In genomic region chr7:107168233-107169119, GRCh38 we compare ENCODE assay signal across 8 cellular contexts. TPM values are rescaled to one million over a fixed set of nuclear protein-coding genes. Genes with fewer than 3 reads are reported as not detected.
DNase-seq lines count a peak whose midpoint lies in the region; ATAC-seq and TF ChIP-seq lines count a peak whose summit lies in the region.

TSS of gene HBP1 (plus strand) at chr7:107169003. CDS start at chr7:107179894, 10,891 bp downstream.

- H3K4me3 ChIP-seq in spleen, result peak within 1 kb of the TSS; percentile 72 to 98 (median 86)

- no peaks in the 10 kb centered on the region for H3K27me3 Mint-ChIP-seq in central memory CD8-positive, alpha-beta T cell

- H3K27ac ChIP-seq in spleen, result peak within 1 kb of the TSS; percentile 87 to 99 (median 98)

- peaks cover 29 to 53% (median 38%) of the 10 kb centered on the region in 6 donors for H3K4me1 ChIP-seq in spleen

- no peaks in the 10 kb centered on the region for H3K27me3 ChIP-seq in spleen (replicated peaks in 1 of 7)

- H3K4me1 Mint-ChIP-seq in central memory CD8-positive, alpha-beta T cell, result peaks cover 32% of the 10 kb centered on the region

- H3K36me3 ChIP-seq in spleen, result peaks cover 0 to 8% (median 1%) of the 10 kb centered on the region in 6 donors

- peak; percentile 83 to 89 (median 89) for TF ChIP-seq POLR2A in spleen (IDR thresholded peaks at IDR 0.05)

- peaks cover 39% of the 10 kb centered on the region for H3K36me3 Mint-ChIP-seq in central memory CD8-positive, alpha-beta T cell (ENCODE audit: insufficient read depth)

- no peaks in the 10 kb centered on the region for H3K9me3 ChIP-seq in spleen

- TF ChIP-seq CTCF in spleen (IDR thresholded peaks at IDR 0.05 in 8 of 11, conservative IDR thresholded peaks at IDR 0.05 in 3 of 11), result peak in 2 of 11 experiments; percentile 18 to 23

- peak; percentile 89 for ATAC-seq in GM19025 (IDR thresholded peaks at IDR 0.05; ENCODE audit: low read depth, unreplicated experiment)
- peak; percentile 88 for ATAC-seq in HG03342 (IDR thresholded peaks at IDR 0.05; ENCODE audit: unreplicated experiment)
- peak; percentile 85 for ATAC-seq in central memory CD8-positive, alpha-beta T cell (replicated peaks; ENCODE audit: extremely low read depth, poor library complexity, severe bottlenecking)

- peak within 1 kb of the TSS; percentile 87 for H3K4me3 Mint-ChIP-seq in central memory CD8-positive, alpha-beta T cell

- intact Hi-C loops in spleen (cut with DNase I; ENCODE audit: low total_unique reads), result no loop called here

- peak within 1 kb of the TSS; percentile 97 for H3K27ac Mint-ChIP-seq in central memory CD8-positive, alpha-beta T cell (ENCODE audit: low read depth)

- H3K9me3 Mint-ChIP-seq in central memory CD8-positive, alpha-beta T cell, result no peaks in the 10 kb centered on the region

- DNase-seq in AG08396 (ENCODE audit: low spot score) (peak; percentile 97), NCI-H446 (lab: John Stamatoyannopoulos, UW) (peak; percentile 97 to 99), inferior parietal cortex (ENCODE audit: extremely low spot score) (peak; percentile 100), spleen (peak; percentile 97)
- peak; percentile 98 for DNase-seq in activated CD4-positive, CD25-positive, alpha-beta regulatory T cell treated with anti-CD3 and anti-CD28 coated beads, Interleukin-2, amount 50 U/mL, for 16 hours (ENCODE audit: low read depth, low spot score)
- peak; percentile 93 to 99 for DNase-seq in central memory CD8-positive, alpha-beta T cell (ENCODE audit: low spot score in 2 of 2)

- WGBS in spleen, 5 donors, result 0 to 1% (median 0%) methylated on average over 41 to 44 of the region's 44 CpGs

RNA-seq across cellular contexts. Expression of gene HBP1, which starts in this region (rescaled TPM):
- total RNA-seq in spleen, result 100 to 1,000 TPM in 3 of 7 donors, 10 to 100 TPM in 4; 71.4 to 141 (median 84.5) TPM
- 10 to 100 TPM; 23.9 to 34.8 (median 32.1) TPM for polyA plus RNA-seq in spleen

Comparison
In these comparisons a context has a peak if more than half of its experiments do, and no peak if none do; other contexts are left out.
1. Peak in every context shown above with its lines: DNase-seq, ATAC-seq, H3K4me3 ChIP-seq and H3K27ac ChIP-seq.